In the genomic region with DNA sequence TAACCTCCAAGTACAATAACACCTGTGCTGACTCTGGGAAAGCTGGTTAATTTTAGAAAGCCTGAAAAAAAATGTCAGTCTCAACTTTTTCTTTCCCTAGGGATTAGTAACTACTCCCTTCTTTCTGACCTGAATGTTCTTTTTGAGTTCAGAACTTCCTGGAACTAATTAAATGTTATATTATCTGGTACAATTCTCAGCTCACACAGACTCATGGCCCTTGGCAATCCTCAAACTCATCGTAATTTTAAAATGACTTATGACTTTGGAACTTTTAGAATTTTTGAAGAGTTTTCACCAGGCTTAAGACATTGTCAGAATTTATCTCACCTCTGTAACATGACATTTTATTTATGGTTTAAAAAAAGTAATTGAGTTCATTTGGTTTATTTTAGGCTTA, we compare ENCODE assay signal across 2 cellular contexts.
TF ChIP-seq lines count a peak whose summit lies in the region.

No MANE protein-coding gene starts in this region.

TF ChIP-seq in SK-N-SH treated with all-trans-retinoic acid at 6 μM for 48 hours, 23 proteins besides CTCF, POLR2A, EP300 and RAD21 (continued from another document):
- TF ChIP-seq TCF4 (CRISPR knock-in tag; IDR thresholded peaks at IDR 0.05; ENCODE audit: borderline replicate concordance), result no peak
- TF ChIP-seq CSDC2 (CRISPR knock-in tag; IDR thresholded peaks at IDR 0.05), result no peak
- no peak for TF ChIP-seq ZC3H10 (CRISPR knock-in tag; IDR thresholded peaks at IDR 0.05)
- no peak for TF ChIP-seq OSR1 (CRISPR knock-in tag; IDR thresholded peaks at IDR 0.05)
- no peak for TF ChIP-seq ESRRG (CRISPR knock-in tag; IDR thresholded peaks at IDR 0.05)
- TF ChIP-seq GLIS3 (CRISPR knock-in tag; IDR thresholded peaks at IDR 0.05), result no peak
- TF ChIP-seq CSRNP3 (CRISPR knock-in tag; IDR thresholded peaks at IDR 0.05), result no peak
TF ChIP-seq in SK-N-SH treated with all-trans-retinoic acid at 6 μM for 48 hours: peak in this region for 0.

TF ChIP-seq in SK-N-SH, 30 proteins besides CTCF, POLR2A, EP300 and RAD21:
- TF ChIP-seq IRF3 (IDR thresholded peaks at IDR 0.05; ENCODE audit: low read depth, low read length) (no peak), RFX5 (IDR thresholded peaks at IDR 0.05; ENCODE audit: low read length) (no peak), TAF1 (IDR thresholded peaks at IDR 0.05; ENCODE audit: borderline replicate concordance, low read depth, low read length) (no peak), USF2 (IDR thresholded peaks at IDR 0.05; ENCODE audit: borderline replicate concordance, low read depth, low read length) (no peak), YY1 (IDR thresholded peaks at IDR 0.05; ENCODE audit: low read depth) (no peak), ZBTB33 (IDR thresholded peaks at IDR 0.05; ENCODE audit: borderline replicate concordance, low read depth) (no peak), TCF12 (IDR thresholded peaks at IDR 0.05) (no peak)
